8 cellular contexts compared by ENCODE assay signal in genomic region chr6:24274441-24275083, GRCh38.
A peak's percentile ranks its signal among the peaks of the same experiment; 100 is the strongest.
DNase-seq lines count a peak whose midpoint lies in the region; ATAC-seq and TF ChIP-seq lines count a peak whose summit lies in the region.

No MANE protein-coding gene starts in this region.

- H3K27me3 ChIP-seq in GM23248 (replicated peaks; ENCODE audit: insufficient read depth) (no peaks in the 10 kb centered on the region), H7 (ENCODE audit: control insufficient read depth, insufficient read depth, low read length) (no peaks in the 10 kb centered on the region)

- H3K36me3 ChIP-seq in GM23248 (ENCODE audit: low read depth), result no peaks in the 10 kb centered on the region
- no peaks in the 10 kb centered on the region for H3K36me3 ChIP-seq in OCI-LY7 (ENCODE audit: insufficient read depth, low read length)
- H3K36me3 ChIP-seq in H7 (replicated peaks; ENCODE audit: control insufficient read depth, insufficient read depth, low read length), result no peaks in the 10 kb centered on the region

- H3K9ac ChIP-seq in GM23248, result no peak overlapping the region

- H3K9me2 ChIP-seq in GM23248 (ENCODE audit: insufficient read depth) (no peaks in the 10 kb centered on the region), OCI-LY7 (ENCODE audit: insufficient read depth, low read length) (no peaks in the 10 kb centered on the region)

- no peak for DNase-seq in AG09319 (ENCODE audit: extremely low read depth, low read depth)
- peak; percentile 47 for DNase-seq in GM23248
- DNase-seq in OCI-LY7 (ENCODE audit: low spot score), result peak; percentile 15
- peak; percentile 24 for DNase-seq in fibroblast of villous mesenchyme (ENCODE audit: low read depth)
- no peak for DNase-seq in activated naive CD4-positive, alpha-beta T cell treated with Interleukin-2 at 50 U/mL for 16 hours
- DNase-seq in hepatic stellate cell (ENCODE audit: low spot score), result no peak
- DNase-seq in H7, result no peak

- in situ Hi-C loops in GM23248 (cut with MboI), result no loop called here

- H3K9me3 ChIP-seq in GM23248 (ENCODE audit: low read depth) (no peaks in the 10 kb centered on the region), OCI-LY7 (ENCODE audit: low read length) (no peaks in the 10 kb centered on the region)

- H4K20me1 ChIP-seq in GM23248 (ENCODE audit: insufficient read depth) (no peaks in the 10 kb centered on the region), OCI-LY7 (ENCODE audit: insufficient read depth, low read length) (no peaks in the 10 kb centered on the region)

- intact Hi-C loops in OCI-LY7 (cut with micrococcal nuclease; ENCODE audit: unreplicated experiment), result no loop called here

- no TSS peak for BruUV-seq in OCI-LY7 (replicated peaks; lab: Mats Ljungman, UMichigan)

- POLR2A ChIA-PET in OCI-LY7 (lab: Charles Lee), result interaction anchor here (0.7 to 0.8 kb wide), 4 partner anchors 10 to 112 kb away, joined by 3 to 4 read pairs (median 4); no protein-coding TSS in a partner anchor

- H3K79me2 ChIP-seq in GM23248 (ENCODE audit: insufficient read depth) (no peaks in the 10 kb centered on the region), OCI-LY7 (ENCODE audit: insufficient read depth, low read depth, low read length) (no peaks in the 10 kb centered on the region)

- TF ChIP-seq CTCF in AG09319 (IDR thresholded peaks at IDR 0.05; ENCODE audit: low read depth, low read length) (peak; percentile 66), OCI-LY7 (conservative IDR thresholded peaks at IDR 0.05; ENCODE audit: low read length) (peak; percentile 81), fibroblast of villous mesenchyme (IDR thresholded peaks at IDR 0.05; ENCODE audit: insufficient read depth, low read depth, low read length) (peak; percentile 59)

- H3K4me1 ChIP-seq in GM23248 (ENCODE audit: insufficient read depth) (no peaks in the 10 kb centered on the region), OCI-LY7 (ENCODE audit: insufficient read depth, low read length, poor library complexity, severe bottlenecking) (no peaks in the 10 kb centered on the region)

- H3F3A ChIP-seq in GM23248 (ENCODE audit: insufficient read depth), result no peaks in the 10 kb centered on the region

- H3K27ac ChIP-seq in GM23248 (no peak overlapping the region), OCI-LY7 (ENCODE audit: low read depth, low read length, poor library complexity, severe bottlenecking) (no peak overlapping the region)

- H3K4me3 ChIP-seq in GM23248 (no peak overlapping the region), OCI-LY7 (ENCODE audit: low read depth, low read length, poor library complexity, severe bottlenecking) (no peak overlapping the region), fibroblast of villous mesenchyme (ENCODE audit: low read depth, low read length) (no peak overlapping the region), H7 (ENCODE audit: insufficient read depth, low read depth, low read length) (no peak overlapping the region)

- H3K4me2 ChIP-seq in GM23248 (ENCODE audit: unreplicated experiment), result no peak overlapping the region
- H3K4me2 ChIP-seq in OCI-LY7 (ENCODE audit: low read length), result no peak overlapping the region

- ATAC-seq in HG02870 (IDR thresholded peaks at IDR 0.05; ENCODE audit: unreplicated experiment), result no peak

- CTCF ChIA-PET in OCI-LY7 (lab: Charles Lee; ENCODE audit: unreplicated experiment), result no interaction called here

- 0 to 12% methylated on average over 1 of the region's 1 CpG for WGBS in GM23248 (ENCODE audit: low coverage in 1 of 2, low lambda C conversion rate in 2 of 2, missing lambda C conversion rate in 2 of 2), 2 experiments

- H2AFZ ChIP-seq in GM23248 (no peak overlapping the region), OCI-LY7 (ENCODE audit: low read length) (no peak overlapping the region)

Comparison
In these comparisons a context has a peak if more than half of its experiments do, and no peak if none do; other contexts are left out.
1. DNase-seq: peak in GM23248 (single experiment), OCI-LY7 (single experiment) and fibroblast of villous mesenchyme (single experiment); none in AG09319 (single experiment), activated naive CD4-positive, alpha-beta T cell treated with Interleukin-2 at 50 U/mL for 16 hours (single experiment), hepatic stellate cell (single experiment) and H7 (single experiment).
2. Peak in every context shown above with its lines, with median percentiles within 50 percentile points of each other: CTCF ChIP-seq.